In genomic region chr5:96702503-96703383, GRCh38 we compare ENCODE assay signal across 9 cellular contexts. TPM values are rescaled to one million over a fixed set of nuclear protein-coding genes. Genes with fewer than 3 reads are reported as not detected.
A peak's percentile ranks its signal among the peaks of the same experiment; 100 is the strongest.
DNase-seq lines count a peak whose midpoint lies in the region; ATAC-seq and TF ChIP-seq lines count a peak whose summit lies in the region.
"Had no signal": no experiment of that assay in that cellular context is flagged by ENCODE, and none has a peak within 500 bp of the region (broad histone marks: within the 10 kb centered on the region; RNA-seq: fewer than 3 reads in every experiment).

No MANE protein-coding gene starts in this region.

- POLR2A ChIA-PET in activated CD4-positive, alpha-beta memory T cell treated with anti-CD3 and anti-CD28 coated beads, Interleukin-2, amount 10 ng/mL, durations not matched to agents 7 days and 5 days (lab: Charles Lee) = interaction anchor here (0.8 to 4.3 kb wide), 9 partner anchors 10 to 169 kb away, joined by 3 to 62 read pairs (median 4); partner anchors contain the start of genes CAST and ERAP1

- peak overlapping the region; percentile 97 to 98 (median 97) for H3K27ac ChIP-seq in right lobe of liver

- peak overlapping the region; percentile 82 for H3K27ac Mint-ChIP-seq in activated CD4-positive, alpha-beta memory T cell treated with anti-CD3 and anti-CD28 coated beads, Interleukin-2, amount 10 ng/mL, durations not matched to agents 7 days and 5 days

- no peaks in the 10 kb centered on the region for H3K27me3 Mint-ChIP-seq in activated CD4-positive, alpha-beta memory T cell treated with anti-CD3 and anti-CD28 coated beads, Interleukin-2, amount 10 ng/mL, durations not matched to agents 7 days and 5 days

- intact Hi-C loops in right lobe of liver (cut with DNase I) = no loop called here

- TF ChIP-seq CTCF in right lobe of liver (IDR thresholded peaks at IDR 0.05) = no peak

- peak overlapping the region; percentile 64 to 88 (median 84) for H3K4me3 ChIP-seq in right lobe of liver

- TF ChIP-seq POLR2A in right lobe of liver (IDR thresholded peaks at IDR 0.05) = peak; percentile 93

- H3K4me1 Mint-ChIP-seq in activated CD4-positive, alpha-beta memory T cell treated with anti-CD3 and anti-CD28 coated beads, Interleukin-2, amount 10 ng/mL, durations not matched to agents 7 days and 5 days = peaks cover 44% of the 10 kb centered on the region

- H3K4me1 ChIP-seq in right lobe of liver = peaks cover 0 to 13% (median 3%) of the 10 kb centered on the region in 4 donors

- H3K4me3 Mint-ChIP-seq in activated CD4-positive, alpha-beta memory T cell treated with anti-CD3 and anti-CD28 coated beads, Interleukin-2, amount 10 ng/mL, durations not matched to agents 7 days and 5 days = peak overlapping the region; percentile 77

- peaks cover 8% of the 10 kb centered on the region for H3K36me3 Mint-ChIP-seq in activated CD4-positive, alpha-beta memory T cell treated with anti-CD3 and anti-CD28 coated beads, Interleukin-2, amount 10 ng/mL, durations not matched to agents 7 days and 5 days (ENCODE audit: low read depth)

- DNase-seq in NCI-H146 (lab: John Stamatoyannopoulos, UW) (peak; percentile 57), NCI-H146 treated with DMSO at 0.1 percent for 48 hours (lab: John Stamatoyannopoulos, UW; ENCODE audit: unreplicated experiment) (no peak), NCI-H2227 treated with DMSO at 0.1 percent for 48 hours (lab: John Stamatoyannopoulos, UW) (peak; percentile 63), dermis microvascular lymphatic vessel endothelial cell (ENCODE audit: low read depth in 2 of 2) (peak; percentile 81 to 95), right lobe of liver (peak; percentile 95 to 96 (median 96))
- DNase-seq in activated CD4-positive, alpha-beta memory T cell treated with anti-CD3 and anti-CD28 coated beads, Interleukin-2, amount 10 ng/mL, durations not matched to agents 7 days and 5 days = peak; percentile 75
- peak; percentile 74 to 76 for DNase-seq in stimulated activated CD4-positive, alpha-beta T cell treated with anti-CD3 and anti-CD28 coated beads, Interleukin-2, amount 100 ng/mL, for 48 hours
- DNase-seq: DND-41 had no signal

- H3K9me3 ChIP-seq in right lobe of liver = no peaks in the 10 kb centered on the region

- peak; percentile 43 for ATAC-seq in HG02943 (IDR thresholded peaks at IDR 0.05; ENCODE audit: low read depth, unreplicated experiment)
- peak; percentile 95 to 98 (median 97) for ATAC-seq in right lobe of liver

- H3K9me3 Mint-ChIP-seq in activated CD4-positive, alpha-beta memory T cell treated with anti-CD3 and anti-CD28 coated beads, Interleukin-2, amount 10 ng/mL, durations not matched to agents 7 days and 5 days = no peaks in the 10 kb centered on the region

- no peaks in the 10 kb centered on the region for H3K27me3 ChIP-seq in right lobe of liver

- H3K36me3 ChIP-seq in right lobe of liver = no peaks in the 10 kb centered on the region

- 2% methylated on average over 25 of the region's 70 CpGs for WGBS in right lobe of liver (ENCODE audit: insufficient coverage, low coverage, low lambda C conversion rate, missing lambda C conversion rate)

- CTCF ChIA-PET in activated CD4-positive, alpha-beta memory T cell treated with anti-CD3 and anti-CD28 coated beads, Interleukin-2, amount 10 ng/mL, durations not matched to agents 7 days and 5 days (lab: Charles Lee) = interaction anchor here (0.7 to 4.5 kb wide), 7 partner anchors 19 to 844 kb away, joined by 3 to 20 read pairs (median 4); partner anchors contain the start of gene CAST

RNA-seq across cellular contexts. Expression of gene CAST, which starts 40.6 kb away (rescaled TPM):
- 100 to 1,000 TPM; 170 to 179 TPM for total RNA-seq in activated CD4-positive, alpha-beta memory T cell treated with anti-CD3 and anti-CD28 coated beads, Interleukin-2, amount 10 ng/mL, durations not matched to agents 7 days and 5 days
- 96.8 and 98.1 TPM in 2 replicates for total RNA-seq in dermis microvascular lymphatic vessel endothelial cell
- 100 to 1,000 TPM in 4 of 6 experiments, 10 to 100 TPM in 2; 86.8 to 187 (median 123) TPM for total RNA-seq in right lobe of liver
